In genomic region chr17:78360371-78361226, GRCh38 we compare ENCODE assay signal across 8 cellular contexts. TPM values are rescaled to one million over a fixed set of nuclear protein-coding genes. Genes with fewer than 3 reads are reported as not detected.
DNase-seq lines count a peak whose midpoint lies in the region; ATAC-seq and TF ChIP-seq lines count a peak whose summit lies in the region.

No MANE protein-coding gene starts in this region.

- peaks cover 0 to 38% (median 0%) of the 10 kb centered on the region in 11 experiments; a peak in 11 of 22 replicates for H3K36me3 ChIP-seq in BLaER1 treated with 17β-estradiol and CSF1 and Interleukin-3, amounts not matched to agents 10 nM and 100 nM

- peaks cover 0 to 58% (median 46%) of the 10 kb centered on the region in 11 experiments; a peak in 18 of 22 replicates for H3K27me3 ChIP-seq in BLaER1 treated with 17β-estradiol and CSF1 and Interleukin-3, amounts not matched to agents 10 nM and 100 nM

- peaks cover 28 to 90% (median 56%) of the 10 kb centered on the region in 10 experiments for H3K4me1 ChIP-seq in BLaER1 treated with 17β-estradiol and CSF1 and Interleukin-3, amounts not matched to agents 10 nM and 100 nM

- H3K9ac ChIP-seq in BLaER1 treated with 17β-estradiol and CSF1 and Interleukin-3, amounts not matched to agents 10 nM and 100 nM, result peak overlapping the region; percentile 65 to 98 (median 77)

- DNase-seq in LHCN-M2 (ENCODE audit: low read depth), result peak; percentile 74
- DNase-seq in RPMI8226, result peak; percentile 94
- DNase-seq in activated T-helper 2 cell treated with anti-CD3 and anti-CD28 coated beads, Interferon-gamma antibody, Interleukin-2, Interleukin-4, amounts not matched to agents 10 μg/mL and 5 μg/mL and 100 μg/mL, durations not matched to agents 14 hours and 24 hours and 36 hours (ENCODE audit: low spot score), result peak; percentile 82
- DNase-seq in fibroblast of peridontal ligament (ENCODE audit: extremely low read depth), result peak; percentile 81
- peak; percentile 87 for DNase-seq in natural killer cell
- DNase-seq in stimulated activated naive B cell treated with anti-CD40 and anti-IgM and Interleukin-4, amounts not matched to agents 10 μg/mL and 1 μg/mL and 100 μg/mL, for 72 hours, result peak; percentile 92

- H3K36me3 Mint-ChIP-seq in activated T-helper 2 cell treated with anti-CD3 and anti-CD28 coated beads, Interferon-gamma antibody, Interleukin-2, Interleukin-4, amounts not matched to agents 10 μg/mL and 5 μg/mL and 100 μg/mL, durations not matched to agents 14 hours and 24 hours and 36 hours (ENCODE audit: low read depth), result peaks cover 37% of the 10 kb centered on the region
- H3K36me3 Mint-ChIP-seq in natural killer cell, result no peaks in the 10 kb centered on the region
- peaks cover 27 to 33% of the 10 kb centered on the region in 2 donors for H3K36me3 Mint-ChIP-seq in stimulated activated naive B cell treated with anti-CD40 and anti-IgM and Interleukin-4, amounts not matched to agents 10 μg/mL and 1 μg/mL and 100 μg/mL, for 72 hours

- H3K27ac ChIP-seq in BLaER1 treated with 17β-estradiol and CSF1 and Interleukin-3, amounts not matched to agents 10 nM and 100 nM, result peak overlapping the region; percentile 52 to 93 (median 71); a peak in 21 of 22 replicates

- H3K4me3 ChIP-seq in BLaER1 treated with 17β-estradiol and CSF1 and Interleukin-3, amounts not matched to agents 10 nM and 100 nM, result peak overlapping the region; percentile 55 to 100 (median 71)

- peaks cover 33% of the 10 kb centered on the region for H3K4me1 Mint-ChIP-seq in activated T-helper 2 cell treated with anti-CD3 and anti-CD28 coated beads, Interferon-gamma antibody, Interleukin-2, Interleukin-4, amounts not matched to agents 10 μg/mL and 5 μg/mL and 100 μg/mL, durations not matched to agents 14 hours and 24 hours and 36 hours (ENCODE audit: low read depth)
- H3K4me1 Mint-ChIP-seq in natural killer cell, result peaks cover 14 to 42% of the 10 kb centered on the region in 2 donors
- H3K4me1 Mint-ChIP-seq in stimulated activated naive B cell treated with anti-CD40 and anti-IgM and Interleukin-4, amounts not matched to agents 10 μg/mL and 1 μg/mL and 100 μg/mL, for 72 hours, result peaks cover 35 to 58% of the 10 kb centered on the region in 2 donors

- no peaks in the 10 kb centered on the region for H3K9me3 Mint-ChIP-seq in activated T-helper 2 cell treated with anti-CD3 and anti-CD28 coated beads, Interferon-gamma antibody, Interleukin-2, Interleukin-4, amounts not matched to agents 10 μg/mL and 5 μg/mL and 100 μg/mL, durations not matched to agents 14 hours and 24 hours and 36 hours
- no peaks in the 10 kb centered on the region for H3K9me3 Mint-ChIP-seq in natural killer cell
- no peaks in the 10 kb centered on the region for H3K9me3 Mint-ChIP-seq in stimulated activated naive B cell treated with anti-CD40 and anti-IgM and Interleukin-4, amounts not matched to agents 10 μg/mL and 1 μg/mL and 100 μg/mL, for 72 hours

- TF ChIP-seq CTCF in natural killer cell (IDR thresholded peaks at IDR 0.05), result peak; percentile 90

- H3K27ac Mint-ChIP-seq in activated T-helper 2 cell treated with anti-CD3 and anti-CD28 coated beads, Interferon-gamma antibody, Interleukin-2, Interleukin-4, amounts not matched to agents 10 μg/mL and 5 μg/mL and 100 μg/mL, durations not matched to agents 14 hours and 24 hours and 36 hours, result peak overlapping the region; percentile 90
- peak overlapping the region; percentile 61 to 71 for H3K27ac Mint-ChIP-seq in natural killer cell
- H3K27ac Mint-ChIP-seq in stimulated activated naive B cell treated with anti-CD40 and anti-IgM and Interleukin-4, amounts not matched to agents 10 μg/mL and 1 μg/mL and 100 μg/mL, for 72 hours, result peak overlapping the region; percentile 63

- peaks cover 23 to 43% (median 36%) of the 10 kb centered on the region in 11 experiments for H4K20me1 ChIP-seq in BLaER1 treated with 17β-estradiol and CSF1 and Interleukin-3, amounts not matched to agents 10 nM and 100 nM

- peaks cover 11% of the 10 kb centered on the region for H3K27me3 Mint-ChIP-seq in activated T-helper 2 cell treated with anti-CD3 and anti-CD28 coated beads, Interferon-gamma antibody, Interleukin-2, Interleukin-4, amounts not matched to agents 10 μg/mL and 5 μg/mL and 100 μg/mL, durations not matched to agents 14 hours and 24 hours and 36 hours (ENCODE audit: low read depth)
- peaks cover 2 to 6% of the 10 kb centered on the region in 2 donors for H3K27me3 Mint-ChIP-seq in natural killer cell (ENCODE audit: low read depth in 2 of 2)
- peaks cover 8 to 9% of the 10 kb centered on the region in 2 donors for H3K27me3 Mint-ChIP-seq in stimulated activated naive B cell treated with anti-CD40 and anti-IgM and Interleukin-4, amounts not matched to agents 10 μg/mL and 1 μg/mL and 100 μg/mL, for 72 hours

- peak overlapping the region; percentile 84 to 99 (median 97) for H3K4me2 ChIP-seq in BLaER1 treated with 17β-estradiol and CSF1 and Interleukin-3, amounts not matched to agents 10 nM and 100 nM

- intact Hi-C loops in activated T-helper 2 cell treated with anti-CD3 and anti-CD28 coated beads, Interferon-gamma antibody, Interleukin-2, Interleukin-4, amounts not matched to agents 10 μg/mL and 5 μg/mL and 100 μg/mL, durations not matched to agents 14 hours and 24 hours and 36 hours (cut with micrococcal nuclease), result loop anchor here (1.0 to 2.0 kb wide), 3 partner anchors 18 to 72 kb away; partner anchors contain the start of gene PGS1
- intact Hi-C loops in natural killer cell (cut with micrococcal nuclease), result loop anchor here (1.0 to 5.0 kb wide), 4 partner anchors 18 to 73 kb away; partner anchors contain the start of gene PGS1

- ATAC-seq in GM21423 (IDR thresholded peaks at IDR 0.05; ENCODE audit: unreplicated experiment) (peak; percentile 19), natural killer cell (peak; percentile 35 to 60 (median 43))
- ATAC-seq in stimulated activated naive B cell treated with anti-CD40 and anti-IgM and Interleukin-4, amounts not matched to agents 10 μg/mL and 1 μg/mL and 100 μg/mL, for 72 hours (replicated peaks), result peak; percentile 55 to 58

- H3K9me3 ChIP-seq in BLaER1 treated with 17β-estradiol and CSF1 and Interleukin-3, amounts not matched to agents 10 nM and 100 nM (replicated peaks in 1 of 11), result peaks cover 0 to 21% (median 0%) of the 10 kb centered on the region in 11 experiments; a peak in 4 of 22 replicates

- H3K4me3 Mint-ChIP-seq in activated T-helper 2 cell treated with anti-CD3 and anti-CD28 coated beads, Interferon-gamma antibody, Interleukin-2, Interleukin-4, amounts not matched to agents 10 μg/mL and 5 μg/mL and 100 μg/mL, durations not matched to agents 14 hours and 24 hours and 36 hours (ENCODE audit: low read depth), result peak overlapping the region; percentile 83
- H3K4me3 Mint-ChIP-seq in natural killer cell, result peak overlapping the region; percentile 90
- H3K4me3 Mint-ChIP-seq in stimulated activated naive B cell treated with anti-CD40 and anti-IgM and Interleukin-4, amounts not matched to agents 10 μg/mL and 1 μg/mL and 100 μg/mL, for 72 hours, result peak overlapping the region; percentile 65 to 80

RNA-seq across cellular contexts. Expression of gene SOCS3, which starts 0.7 kb away (rescaled TPM):
- total RNA-seq in LHCN-M2 (2014; rRNA removed) (29.3 and 32.8 TPM in 2 replicates), natural killer cell (10 to 100 TPM; 39.0 to 47.9 (median 43.6) TPM)
- polyA plus RNA-seq in LHCN-M2 (2012), result 7.4 TPM
- 93.5 and 99.8 TPM in 2 replicates for total RNA-seq in activated T-helper 2 cell treated with anti-CD3 and anti-CD28 coated beads, Interferon-gamma antibody, Interleukin-2, Interleukin-4, amounts not matched to agents 10 μg/mL and 5 μg/mL and 100 μg/mL, durations not matched to agents 14 hours and 24 hours and 36 hours

RNA-seq across cellular contexts. Expression of gene PGS1, which starts 17.9 kb away (rescaled TPM):
- total RNA-seq in LHCN-M2 (2014; rRNA removed), result 31.9 and 35.0 TPM in 2 replicates
- polyA plus RNA-seq in LHCN-M2 (2012), result 16.3 TPM
- total RNA-seq in activated T-helper 2 cell treated with anti-CD3 and anti-CD28 coated beads, Interferon-gamma antibody, Interleukin-2, Interleukin-4, amounts not matched to agents 10 μg/mL and 5 μg/mL and 100 μg/mL, durations not matched to agents 14 hours and 24 hours and 36 hours, result 59.3 and 64.1 TPM in 2 replicates
- total RNA-seq in natural killer cell, result 10 to 100 TPM; 47.9 to 53.6 (median 48.3) TPM

Comparison
In these comparisons a context has a peak if more than half of its experiments do, and no peak if none do; other contexts are left out.
1. Peak in every context shown above with its lines: DNase-seq, ATAC-seq, H3K4me3 ChIP-seq and H3K27ac ChIP-seq.